Comparison of ENCODE assay signal across 9 cellular contexts in the genomic region with DNA sequence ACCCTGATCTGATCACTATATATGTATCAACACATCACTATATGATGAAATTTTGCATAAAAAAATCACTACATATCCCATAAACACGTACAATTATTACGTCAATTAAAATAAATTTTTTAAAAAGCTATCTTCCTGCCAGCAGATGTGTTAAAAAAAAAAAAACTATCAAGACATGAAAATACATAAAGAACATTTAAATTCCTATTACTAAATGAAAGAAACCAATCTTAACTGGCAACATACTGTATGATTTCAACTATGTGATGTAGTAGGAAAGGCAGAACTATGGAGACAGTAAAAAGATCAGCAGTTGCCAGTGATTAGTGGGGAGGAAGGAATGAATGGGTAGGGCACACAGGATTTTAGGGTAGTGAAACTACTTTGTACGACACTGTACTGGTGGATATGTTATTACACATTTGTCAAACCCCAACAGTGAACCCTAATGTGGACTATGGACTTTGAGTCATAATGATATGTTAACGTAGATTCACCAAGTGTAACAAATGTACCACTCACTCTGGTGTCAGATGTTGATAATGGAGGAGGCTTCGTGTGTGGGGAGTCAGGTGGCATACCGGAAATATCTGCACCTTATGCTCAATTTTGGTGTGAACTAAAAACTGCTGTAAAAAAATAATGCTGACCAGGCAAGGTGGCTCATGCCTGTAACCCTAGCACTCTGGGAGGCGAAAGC. TPM values are rescaled to one million over a fixed set of nuclear protein-coding genes. Genes with fewer than 3 reads are reported as not detected.
DNase-seq lines count a peak whose midpoint lies in the region; ATAC-seq and TF ChIP-seq lines count a peak whose summit lies in the region.
"Had no signal": no experiment of that assay in that cellular context is flagged by ENCODE, and none has a peak within 500 bp of the region (broad histone marks: within the 10 kb centered on the region; RNA-seq: fewer than 3 reads in every experiment).

No MANE protein-coding gene starts in this region.

- no peak overlapping the region for H2BK15ac ChIP-seq in mesenchymal stem cell (ENCODE audit: low read depth, poor library complexity, severe bottlenecking)

- H3K27ac ChIP-seq in mesenchymal stem cell (ENCODE audit: low read length, poor library complexity, severe bottlenecking) = no peak overlapping the region
- H3K27ac ChIP-seq in SK-N-SH (ENCODE audit: low read depth in 2 of 2, low read length in 1 of 2) = no peak overlapping the region

- no peak overlapping the region for H3K18ac ChIP-seq in mesenchymal stem cell (ENCODE audit: low read depth in 1 of 2, low read length in 2 of 2)

- POLR2A ChIA-PET in SK-N-SH (lab: Yijun Ruan, JAX) = no interaction called here

- H3K36me3 Mint-ChIP-seq in effector memory CD8-positive, alpha-beta T cell (ENCODE audit: insufficient read depth) = peaks cover 18% of the 10 kb centered on the region

- no peak for TF ChIP-seq RAD21 in SK-N-SH (IDR thresholded peaks at IDR 0.05; ENCODE audit: low read length)

- H3K9me3 ChIP-seq in mesenchymal stem cell (ENCODE audit: control insufficient read depth, low read length) (peaks cover 8% of the 10 kb centered on the region), HAP-1 (no peaks in the 10 kb centered on the region), SK-N-SH (peaks cover 7% of the 10 kb centered on the region; the same call in 1 of the 2 replicates)

- H3K4me1 ChIP-seq in mesenchymal stem cell (ENCODE audit: control insufficient read depth, insufficient read depth, low read depth, low read length) (peaks cover 17% of the 10 kb centered on the region), HAP-1 (peaks cover 10% of the 10 kb centered on the region), SK-N-SH (ENCODE audit: control insufficient read depth in 1 of 2, insufficient read depth in 2 of 2, low read depth in 1 of 2, low read length in 1 of 2) (no peaks in the 10 kb centered on the region; a peak in 1 of 4 replicates)

- H2AK5ac ChIP-seq in mesenchymal stem cell (ENCODE audit: low read length, severe bottlenecking) = no peak overlapping the region

- H4K20me1 ChIP-seq in SK-N-SH (ENCODE audit: insufficient read depth) = peaks cover 85% of the 10 kb centered on the region

- H3K27me3 ChIP-seq in GM06990 (replicated peaks; ENCODE audit: control insufficient read depth, insufficient read depth, low read length) = no peaks in the 10 kb centered on the region
- H3K27me3 ChIP-seq in mesenchymal stem cell (ENCODE audit: control insufficient read depth in 1 of 2, insufficient read depth in 1 of 2, low read length in 2 of 2) = no peaks in the 10 kb centered on the region
- no peaks in the 10 kb centered on the region for H3K27me3 ChIP-seq in HAP-1 (ENCODE audit: low read depth)
- H3K27me3 ChIP-seq in SK-N-SH (ENCODE audit: insufficient read depth) = no peaks in the 10 kb centered on the region

- H3K4me2 ChIP-seq in mesenchymal stem cell (ENCODE audit: low read length, poor library complexity, severe bottlenecking) = no peak overlapping the region
- H3K4me2 ChIP-seq in SK-N-SH = no peak overlapping the region

- no peak overlapping the region for H2BK5ac ChIP-seq in mesenchymal stem cell (ENCODE audit: low read depth, low read length, poor library complexity, severe bottlenecking)

- H3K4me3 ChIP-seq in GM06990 (replicated peaks; ENCODE audit: low read depth, low read length) (no peak overlapping the region), mesenchymal stem cell (ENCODE audit: insufficient read depth in 1 of 2, low read depth in 1 of 2, low read length in 2 of 2) (no peak overlapping the region), HAP-1 (no peak overlapping the region), SK-N-SH (ENCODE audit: low read depth in 2 of 2, low read length in 1 of 2) (no peak overlapping the region)

- in situ Hi-C loops in HAP-1 (cut with MboI; ENCODE audit: low sequenced_read_pairs) = no loop called here

- no peaks in the 10 kb centered on the region for H3K9me3 Mint-ChIP-seq in effector memory CD8-positive, alpha-beta T cell

- no peak overlapping the region for H2BK120ac ChIP-seq in mesenchymal stem cell (ENCODE audit: low read depth, low read length)

- TF ChIP-seq EP300 in SK-N-SH (IDR thresholded peaks at IDR 0.05; ENCODE audit: borderline replicate concordance in 1 of 2, low read depth in 1 of 2, low read length in 1 of 2) = no peak

- H3K79me1 ChIP-seq in mesenchymal stem cell (replicated peaks; ENCODE audit: low read length, poor library complexity, severe bottlenecking) = peaks cover 2% of the 10 kb centered on the region

- peak; percentile 75 for ATAC-seq in GM21367 (IDR thresholded peaks at IDR 0.05; ENCODE audit: unreplicated experiment)
- peak; percentile 82 for ATAC-seq in HG03457 (IDR thresholded peaks at IDR 0.05; ENCODE audit: unreplicated experiment)
- peak; percentile 51 for ATAC-seq in effector memory CD8-positive, alpha-beta T cell (replicated peaks)

- peak; percentile 83 for DNase-seq in GM06990 (ENCODE audit: extremely low read depth, insufficient read length)
- DNase-seq in effector memory CD8-positive, alpha-beta T cell = no peak
- no peak for DNase-seq in mesenchymal stem cell
- DNase-seq in HAP-1 (ENCODE audit: low spot score in 2 of 2) = no peak
- no peak for DNase-seq in EL
- no peak for DNase-seq in SK-N-SH
- DNase-seq: Right ventricle myocardium superior had no signal

- H3F3A ChIP-seq in SK-N-SH (replicated peaks; ENCODE audit: insufficient read depth) = peaks cover 13% of the 10 kb centered on the region

- 100% methylated on average over 6 of the region's 7 CpGs for WGBS in mesenchymal stem cell
- 86% methylated on average over 7 of the region's 7 CpGs for WGBS in SK-N-SH (ENCODE audit: low lambda C conversion rate)

- peak overlapping the region; percentile 9 to 42 for H3K27ac Mint-ChIP-seq in effector memory CD8-positive, alpha-beta T cell

- H3K4me1 Mint-ChIP-seq in effector memory CD8-positive, alpha-beta T cell (ENCODE audit: low read depth in 2 of 2) = peaks cover 46 to 58% of the 10 kb centered on the region in 2 donors

- CTCF ChIA-PET in SK-N-SH (lab: Yijun Ruan, JAX) = interaction anchor here (0.7 kb wide), 1 partner anchor 340 kb away, joined by 3 read pairs; no protein-coding TSS in a partner anchor

- no peak overlapping the region for H3K4ac ChIP-seq in mesenchymal stem cell (ENCODE audit: low read depth in 1 of 2, low read length in 2 of 2)

- H3K79me2 ChIP-seq in SK-N-SH (ENCODE audit: insufficient read depth) = peaks cover 100% of the 10 kb centered on the region

- no peak overlapping the region for H2BK12ac ChIP-seq in mesenchymal stem cell (ENCODE audit: low read length in 2 of 2)

- H4K8ac ChIP-seq in mesenchymal stem cell (ENCODE audit: low read length) = no peak overlapping the region

- no peak for TF ChIP-seq CTCF in GM06990 (IDR thresholded peaks at IDR 0.05; ENCODE audit: insufficient read depth, low read length, poor library complexity, severe bottlenecking)
- TF ChIP-seq CTCF in SK-N-SH (IDR thresholded peaks at IDR 0.05) = no peak

- H3K23ac ChIP-seq in mesenchymal stem cell (ENCODE audit: low read length in 2 of 2) = no peak overlapping the region

- H3K14ac ChIP-seq in mesenchymal stem cell (ENCODE audit: low read length in 2 of 2) = no peak overlapping the region

- H3K9ac ChIP-seq in mesenchymal stem cell (ENCODE audit: low read length) = no peak overlapping the region
- no peak overlapping the region for H3K9ac ChIP-seq in SK-N-SH

- H2AFZ ChIP-seq in mesenchymal stem cell (ENCODE audit: low read depth, low read length) = no peak overlapping the region
- H2AFZ ChIP-seq in SK-N-SH (ENCODE audit: low read depth) = no peak overlapping the region

- H3K36me3 ChIP-seq in GM06990 (ENCODE audit: control insufficient read depth, insufficient read depth, low read length) (no peaks in the 10 kb centered on the region; the same call in none of the 2 replicates), mesenchymal stem cell (ENCODE audit: control insufficient read depth in 1 of 2, insufficient read depth in 2 of 2, low read depth in 1 of 2, low read length in 2 of 2) (peaks cover 13 to 21% of the 10 kb centered on the region in 2 experiments), HAP-1 (replicated peaks) (no peaks in the 10 kb centered on the region), SK-N-SH (replicated peaks in 1 of 2; ENCODE audit: control insufficient read depth in 1 of 2, insufficient read depth in 2 of 2, low read length in 1 of 2) (peaks cover 0 to 30% of the 10 kb centered on the region in 2 experiments)

- H3K9me2 ChIP-seq in SK-N-SH = no peaks in the 10 kb centered on the region

- no peak overlapping the region for H4K91ac ChIP-seq in mesenchymal stem cell (ENCODE audit: low read length)

- peak overlapping the region in 1 of 2 donors; percentile 24 for H3K4me3 Mint-ChIP-seq in effector memory CD8-positive, alpha-beta T cell

- H3K27me3 Mint-ChIP-seq in effector memory CD8-positive, alpha-beta T cell = no peaks in the 10 kb centered on the region

TF ChIP-seq in SK-N-SH, 30 proteins besides CTCF, POLR2A, EP300 and RAD21 (continues in another document):
- TF ChIP-seq TEAD4 (IDR thresholded peaks at IDR 0.05; ENCODE audit: borderline replicate concordance, insufficient read depth) (no peak), GABPA (IDR thresholded peaks at IDR 0.05; ENCODE audit: low read depth) (no peak), RXRA (IDR thresholded peaks at IDR 0.05; ENCODE audit: borderline replicate concordance, low read depth) (no peak), POLR2AphosphoS5 (IDR thresholded peaks at IDR 0.05; ENCODE audit: low read depth, low read length) (no peak)
- TF ChIP-seq, protein P1, sequence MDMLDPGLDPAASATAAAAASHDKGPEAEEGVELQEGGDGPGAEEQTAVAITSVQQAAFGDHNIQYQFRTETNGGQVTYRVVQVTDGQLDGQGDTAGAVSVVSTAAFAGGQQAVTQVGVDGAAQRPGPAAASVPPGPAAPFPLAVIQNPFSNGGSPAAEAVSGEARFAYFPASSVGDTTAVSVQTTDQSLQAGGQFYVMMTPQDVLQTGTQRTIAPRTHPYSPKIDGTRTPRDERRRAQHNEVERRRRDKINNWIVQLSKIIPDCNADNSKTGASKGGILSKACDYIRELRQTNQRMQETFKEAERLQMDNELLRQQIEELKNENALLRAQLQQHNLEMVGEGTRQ (IDR thresholded peaks at IDR 0.05; ENCODE audit: borderline replicate concordance, low read depth, low read length) = no peak
- TF ChIP-seq, protein P2, sequence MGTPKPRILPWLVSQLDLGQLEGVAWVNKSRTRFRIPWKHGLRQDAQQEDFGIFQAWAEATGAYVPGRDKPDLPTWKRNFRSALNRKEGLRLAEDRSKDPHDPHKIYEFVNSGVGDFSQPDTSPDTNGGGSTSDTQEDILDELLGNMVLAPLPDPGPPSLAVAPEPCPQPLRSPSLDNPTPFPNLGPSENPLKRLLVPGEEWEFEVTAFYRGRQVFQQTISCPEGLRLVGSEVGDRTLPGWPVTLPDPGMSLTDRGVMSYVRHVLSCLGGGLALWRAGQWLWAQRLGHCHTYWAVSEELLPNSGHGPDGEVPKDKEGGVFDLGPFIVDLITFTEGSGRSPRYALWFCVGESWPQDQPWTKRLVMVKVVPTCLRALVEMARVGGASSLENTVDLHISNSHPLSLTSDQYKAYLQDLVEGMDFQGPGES (IDR thresholded peaks at IDR 0.05; ENCODE audit: low read depth, low read length) = no peak

RNA-seq across cellular contexts. Expression of a gene that starts 27.4 kb away (rescaled TPM):
- polyA plus RNA-seq in mesenchymal stem cell (2013, experiment 1 of 2) = 36.7 TPM
- 34.8 TPM for polyA plus RNA-seq in mesenchymal stem cell (2013, experiment 2 of 2)
- 31.4 and 40.5 TPM in 2 replicates for polyA plus RNA-seq in SK-N-SH (2012; rRNA removed)
- polyA plus RNA-seq in SK-N-SH (2012; cell fraction: cytosol; rRNA removed) = 35.3 and 43.2 TPM in 2 replicates
- 61.1 and 110 TPM in 2 replicates for polyA plus RNA-seq in SK-N-SH (2012; cell fraction: nucleus; rRNA removed)
